19 cellular contexts compared by ENCODE assay signal in genomic region chr18:31170335-31170734, GRCh38. TPM values are rescaled to one million over a fixed set of nuclear protein-coding genes. Genes with fewer than 3 reads are reported as not detected.
A peak's percentile ranks its signal among the peaks of the same experiment; 100 is the strongest.
DNase-seq lines count a peak whose midpoint lies in the region; ATAC-seq and TF ChIP-seq lines count a peak whose summit lies in the region.
"Had no signal": no experiment of that assay in that cellular context is flagged by ENCODE, and none has a peak within 500 bp of the region (broad histone marks: within the 10 kb centered on the region; RNA-seq: fewer than 3 reads in every experiment).

No MANE protein-coding gene starts in this region.

- no peak overlapping the region for H2BK12ac ChIP-seq in H9 (ENCODE audit: insufficient read length, low read depth, low read length)

- H4K20me1 ChIP-seq in H9 (ENCODE audit: control insufficient read depth, insufficient read depth, insufficient read length): no peaks in the 10 kb centered on the region

- no CpG with 5 or more reads among the region's 4 CpGs for WGBS in H9 (ENCODE audit: extremely low coverage, insufficient read length, low lambda C conversion rate)
- 78 to 90% methylated on average over 2 to 4 of the region's 4 CpGs for WGBS in endodermal cell (ENCODE audit: insufficient coverage in 1 of 2, insufficient read length in 1 of 2), 2 experiments

- no peak overlapping the region for H2BK5ac ChIP-seq in H9 (ENCODE audit: insufficient read length, low read length)

- H3K27me3 Mint-ChIP-seq in H9 (ENCODE audit: low read depth) (no peaks in the 10 kb centered on the region), WTC11 (ENCODE audit: low read depth) (no peaks in the 10 kb centered on the region), endodermal cell (ENCODE audit: insufficient read depth) (no peaks in the 10 kb centered on the region), progenitor cell of endocrine pancreas (no peaks in the 10 kb centered on the region)
- H3K27me3 Mint-ChIP-seq: CD4-positive, CD25-positive, alpha-beta regulatory T cell had no signal

- peak; percentile 39; the same call in 2 of the 3 replicates for TF ChIP-seq CTCF in H9 (conservative IDR thresholded peaks at IDR 0.05)
- TF ChIP-seq CTCF in WTC11 (IDR thresholded peaks at IDR 0.05): no peak
- TF ChIP-seq CTCF in endodermal cell (conservative IDR thresholded peaks at IDR 0.05): peak; percentile 31
- no peak for TF ChIP-seq CTCF in progenitor cell of endocrine pancreas (IDR thresholded peaks at IDR 0.05; ENCODE audit: unreplicated experiment)

- H3K79me1 ChIP-seq in H9 (ENCODE audit: insufficient read depth, low read depth, low read length, poor library complexity, severe bottlenecking): no peaks in the 10 kb centered on the region

- H3K9ac ChIP-seq in H9 (ENCODE audit: extremely low read depth, insufficient read length, low read length): no peak overlapping the region
- H3K9ac ChIP-seq in endodermal cell (ENCODE audit: extremely low read depth, low read length, poor library complexity, severe bottlenecking): no peak overlapping the region
- H3K9ac ChIP-seq: GM23248 had no signal

- no peak overlapping the region for H4K91ac ChIP-seq in H9 (ENCODE audit: insufficient read length, low read depth, low read length)

- ATAC-seq in WTC11: peak; percentile 56; the same call in 1 of the 2 replicates
- ATAC-seq: CD8-positive, alpha-beta T cell had no signal

- no peak overlapping the region for H3K56ac ChIP-seq in H9 (ENCODE audit: insufficient read length, low read depth, low read length)

- POLR2A ChIA-PET in WTC11 (lab: Charles Lee): no interaction called here

- H3K4me1 ChIP-seq in H9 (ENCODE audit: insufficient read depth, low read length) (no peaks in the 10 kb centered on the region), endodermal cell (ENCODE audit: control insufficient read depth, insufficient read depth, low read length) (no peaks in the 10 kb centered on the region)
- H3K4me1 ChIP-seq: Caco-2 had no signal

- no peak overlapping the region for H3K18ac ChIP-seq in H9 (ENCODE audit: insufficient read length, low read depth, low read length)

- no peak overlapping the region for H3K14ac ChIP-seq in H9 (ENCODE audit: insufficient read depth, low read length)

- no peak overlapping the region for H2BK120ac ChIP-seq in H9 (ENCODE audit: low read depth, low read length, poor library complexity, severe bottlenecking)

- no peak overlapping the region for H3K23ac ChIP-seq in H9 (ENCODE audit: insufficient read length, low read depth, low read length)

- no peaks in the 10 kb centered on the region for H3K23me2 ChIP-seq in H9 (ENCODE audit: insufficient read length, low read depth, low read length, poor library complexity, severe bottlenecking)

- CTCF ChIA-PET in WTC11 (lab: Charles Lee): no interaction called here

- H3K27ac Mint-ChIP-seq in H9 (no peak overlapping the region), WTC11 (no peak overlapping the region), endodermal cell (no peak overlapping the region), progenitor cell of endocrine pancreas (peak overlapping the region; percentile 37)
- H3K27ac Mint-ChIP-seq: CD4-positive, CD25-positive, alpha-beta regulatory T cell; CD8-positive, alpha-beta T cell had no signal

- DNase-seq in H9 (no peak), WTC11 (ENCODE audit: low spot score) (no peak), endodermal cell (no peak), progenitor cell of endocrine pancreas (ENCODE audit: low spot score, unreplicated experiment) (no peak), OCI-M2 (lab: John Stamatoyannopoulos, UW; ENCODE audit: unreplicated experiment) (no peak), KBM-7 (no peak)
- DNase-seq in activated T-cell treated with anti-CD3 and anti-CD28 coated beads, Interleukin-2, amount 50 U/mL, for 48 hours: no peak
- DNase-seq in activated CD4-positive, alpha-beta T cell treated with anti-CD3 and anti-CD28 coated beads, Interleukin-2, amount 50 U/mL, for 1 hour: no peak
- DNase-seq: C1 segment of cervical spinal cord; Caco-2; CD4-positive, CD25-positive, alpha-beta regulatory T cell; CD8-positive, alpha-beta T cell; DMS153; DND-41; GM23248; HCEC 1CT had no signal

- in situ Hi-C loops in KBM-7 (cut with MboI; ENCODE audit: low pct_unique_long_range_greater_than_20kb, low sequenced_read_pairs): no loop called here

- H4K5ac ChIP-seq in H9 (ENCODE audit: insufficient read length, low read depth, low read length): no peak overlapping the region

- H3K27ac ChIP-seq in H9 (ENCODE audit: insufficient read length, low read depth, low read length) (no peak overlapping the region), endodermal cell (ENCODE audit: low read depth, low read length) (no peak overlapping the region)
- H3K27ac ChIP-seq: GM23248 had no signal

- no peak overlapping the region for H2BK15ac ChIP-seq in H9 (ENCODE audit: low read depth, low read length)

- no peaks in the 10 kb centered on the region for H3K36me3 Mint-ChIP-seq in H9 (ENCODE audit: insufficient read depth in 1 of 3, low read depth in 3 of 3)
- H3K36me3 Mint-ChIP-seq in WTC11: no peaks in the 10 kb centered on the region
- H3K36me3 Mint-ChIP-seq in endodermal cell (ENCODE audit: low read depth): no peaks in the 10 kb centered on the region
- H3K36me3 Mint-ChIP-seq in progenitor cell of endocrine pancreas (ENCODE audit: insufficient read depth): no peaks in the 10 kb centered on the region
- H3K36me3 Mint-ChIP-seq: CD4-positive, CD25-positive, alpha-beta regulatory T cell; CD8-positive, alpha-beta T cell had no signal

- H3K4me3 Mint-ChIP-seq in H9 (no peak overlapping the region), WTC11 (no peak overlapping the region), endodermal cell (no peak overlapping the region), progenitor cell of endocrine pancreas (ENCODE audit: low read depth) (no peak overlapping the region)
- H3K4me3 Mint-ChIP-seq: CD4-positive, CD25-positive, alpha-beta regulatory T cell; CD8-positive, alpha-beta T cell had no signal

- no peak overlapping the region for H3K4ac ChIP-seq in H9 (ENCODE audit: low read depth, low read length)

- H2AFZ ChIP-seq in H9 (ENCODE audit: low read length): no peak overlapping the region
- H2AFZ ChIP-seq: GM23248 had no signal

- H3K9me3 Mint-ChIP-seq in H9 (no peaks in the 10 kb centered on the region), WTC11 (no peaks in the 10 kb centered on the region), endodermal cell (peaks cover 1% of the 10 kb centered on the region), progenitor cell of endocrine pancreas (ENCODE audit: low read depth) (peaks cover 3% of the 10 kb centered on the region)
- H3K9me3 Mint-ChIP-seq: CD8-positive, alpha-beta T cell had no signal

- no peak overlapping the region for H4K8ac ChIP-seq in H9 (replicated peaks; ENCODE audit: insufficient read length, low read depth, low read length)

- no peak overlapping the region for H3T11ph ChIP-seq in H9 (ENCODE audit: low read length)

- no peaks in the 10 kb centered on the region for H3K79me2 ChIP-seq in H9 (ENCODE audit: insufficient read depth, low read length)

- H3K27me3 ChIP-seq in H9 (ENCODE audit: insufficient read depth, low read length) (no peaks in the 10 kb centered on the region), endodermal cell (ENCODE audit: control insufficient read depth, insufficient read depth, low read length, poor library complexity, severe bottlenecking) (no peaks in the 10 kb centered on the region)

- H3K4me2 ChIP-seq in H9 (ENCODE audit: insufficient read depth, insufficient read length, low read length): no peak overlapping the region

- no peaks in the 10 kb centered on the region for H3K36me3 ChIP-seq in endodermal cell (ENCODE audit: control insufficient read depth, insufficient read depth, low read length)

- H3K9me3 ChIP-seq in H9 (ENCODE audit: control insufficient read depth, low read depth, low read length): no peaks in the 10 kb centered on the region
- H3K9me3 ChIP-seq in endodermal cell (ENCODE audit: control insufficient read depth, low read length): no peaks in the 10 kb centered on the region
- H3K9me3 ChIP-seq: Caco-2 had no signal

- no peak overlapping the region for H2BK20ac ChIP-seq in H9 (ENCODE audit: low read depth, low read length, poor library complexity, severe bottlenecking)

- H3K4me3 ChIP-seq in endodermal cell (ENCODE audit: low read length): no peak overlapping the region
- H3K4me3 ChIP-seq: GM23248 had no signal

- H3K4me1 Mint-ChIP-seq in H9 (peaks cover 4 to 10% of the 10 kb centered on the region in 2 experiments), WTC11 (peaks cover 9% of the 10 kb centered on the region), endodermal cell (no peaks in the 10 kb centered on the region), progenitor cell of endocrine pancreas (ENCODE audit: low read depth) (peaks cover 8% of the 10 kb centered on the region)
- H3K4me1 Mint-ChIP-seq: CD4-positive, CD25-positive, alpha-beta regulatory T cell had no signal

- H2AK5ac ChIP-seq in H9 (ENCODE audit: insufficient read length, low read length): no peak overlapping the region

TF ChIP-seq in WTC11, 78 proteins besides CTCF, POLR2A, EP300 and RAD21:
- TF ChIP-seq TEAD4 (CRISPR knock-in tag; IDR thresholded peaks at IDR 0.05): no peak
- TF ChIP-seq OVOL2 (CRISPR knock-in tag; IDR thresholded peaks at IDR 0.05; ENCODE audit: borderline replicate concordance): no peak
- no peak for TF ChIP-seq IRF1 (CRISPR knock-in tag; IDR thresholded peaks at IDR 0.05)
- TF ChIP-seq ETV6 (CRISPR knock-in tag; IDR thresholded peaks at IDR 0.05): no peak
- no peak for TF ChIP-seq MYBL2 (CRISPR knock-in tag; IDR thresholded peaks at IDR 0.05)
- no peak for TF ChIP-seq PREB (CRISPR knock-in tag; IDR thresholded peaks at IDR 0.05; ENCODE audit: borderline replicate concordance)
- TF ChIP-seq ZNF416 (CRISPR knock-in tag; IDR thresholded peaks at IDR 0.05): no peak

RNA-seq across cellular contexts. Expression of gene DSC1, which starts 7.7 kb away (rescaled TPM):
- total RNA-seq in H9 (2021) (not detected in 2 replicates), WTC11 (2021) (not detected in 3 replicates), endodermal cell (not detected), progenitor cell of endocrine pancreas (not detected in 2 replicates)
- polyA plus RNA-seq in endodermal cell (2013, experiment 1 of 2): not detected
- polyA plus RNA-seq in endodermal cell (2013, experiment 2 of 2): not detected
- total RNA-seq: A172; A673; CD4-positive, CD25-positive, alpha-beta regulatory T cell; GM23248 had no signal
- polyA plus RNA-seq: BJ, GM23248 had no signal

Comparison
In these comparisons a context has a peak if more than half of its experiments do, and no peak if none do; other contexts are left out.
1. CTCF ChIP-seq: peak in H9 (single experiment) and endodermal cell (single experiment); none in WTC11 (single experiment) and progenitor cell of endocrine pancreas (single experiment).